ENCODE assay signal across 15 cellular contexts in the genomic region with DNA sequence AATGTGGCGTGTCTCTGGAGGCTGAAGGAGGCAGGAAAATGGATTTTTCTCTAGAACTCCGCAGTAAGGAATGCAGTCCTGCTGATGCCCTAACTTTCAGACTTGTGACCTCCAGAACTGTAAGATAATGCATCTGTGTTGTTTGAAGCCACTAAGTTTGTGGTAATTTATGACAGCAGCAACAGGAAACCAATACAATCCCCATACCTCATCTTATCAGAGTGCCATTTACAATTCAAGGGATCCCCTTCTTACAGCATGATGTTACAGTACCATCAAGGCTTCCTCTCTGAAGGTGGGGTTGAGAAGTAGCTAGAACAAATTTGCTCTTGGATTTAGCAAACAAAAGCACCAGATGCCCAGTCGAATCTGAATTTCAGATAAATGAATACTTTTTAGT. TPM values are rescaled to one million over a fixed set of nuclear protein-coding genes. Genes with fewer than 3 reads are reported as not detected.
DNase-seq lines count a peak whose midpoint lies in the region; ATAC-seq and TF ChIP-seq lines count a peak whose summit lies in the region.
"Had no signal": no experiment of that assay in that cellular context is flagged by ENCODE, and none has a peak within 500 bp of the region (broad histone marks: within the 10 kb centered on the region; RNA-seq: fewer than 3 reads in every experiment).

No MANE protein-coding gene starts in this region.

- peaks cover 20% of the 10 kb centered on the region for H3K27me3 ChIP-seq in BLaER1
- H3K27me3 ChIP-seq in DND-41 (ENCODE audit: insufficient read depth, low read length, poor library complexity): no peaks in the 10 kb centered on the region
- no peaks in the 10 kb centered on the region for H3K27me3 ChIP-seq in parathyroid adenoma (ENCODE audit: control insufficient read depth, insufficient read depth, low read length)

- peak; percentile 72 for ATAC-seq in DND-41 (ENCODE audit: insufficient read depth, low read depth)
- no peak for ATAC-seq in HG02798 (IDR thresholded peaks at IDR 0.05; ENCODE audit: poor library complexity, unreplicated experiment)
- ATAC-seq: HCT116, HepG2 had no signal

- H3K4me2 ChIP-seq in BLaER1 (peak overlapping the region; percentile 51), DND-41 (ENCODE audit: insufficient read depth, low read length) (no peak overlapping the region), parathyroid adenoma (ENCODE audit: low read length) (no peak overlapping the region)

- H3K9me3 ChIP-seq in BLaER1: no peaks in the 10 kb centered on the region
- H3K9me3 ChIP-seq in DND-41 (ENCODE audit: insufficient read depth, low read length, severe bottlenecking): no peaks in the 10 kb centered on the region
- no peaks in the 10 kb centered on the region for H3K9me3 ChIP-seq in parathyroid adenoma (ENCODE audit: control insufficient read depth, low read length)

- peaks cover 73% of the 10 kb centered on the region for H3K4me1 ChIP-seq in BLaER1
- peaks cover 11% of the 10 kb centered on the region for H3K4me1 ChIP-seq in DND-41 (ENCODE audit: insufficient read depth, low read length)
- H3K4me1 ChIP-seq in parathyroid adenoma: peaks cover 62% of the 10 kb centered on the region

- DNase-seq in DND-41 (no peak), H4 (ENCODE audit: low spot score) (no peak), NCI-H446 (lab: John Stamatoyannopoulos, UW) (no peak), NCI-H345 (lab: John Stamatoyannopoulos, UW) (no peak)
- DNase-seq: 8988T; C1 segment of cervical spinal cord; Calu3; CD4-positive, alpha-beta T cell; GF-D8 had no signal

- no peak overlapping the region for H3K4me3 ChIP-seq in BLaER1
- H3K4me3 ChIP-seq in DND-41 (ENCODE audit: low read depth in 1 of 2, low read length in 2 of 2): no peak overlapping the region
- no peak overlapping the region for H3K4me3 ChIP-seq in parathyroid adenoma (ENCODE audit: low read depth, low read length)

- H3K27ac ChIP-seq in BLaER1 (no peak overlapping the region), DND-41 (ENCODE audit: low read length) (no peak overlapping the region), VCaP (peak overlapping the region; percentile 79; the same call in 1 of the 2 replicates), parathyroid adenoma (peak overlapping the region; percentile 99)

- H2AFZ ChIP-seq in DND-41 (ENCODE audit: low read depth, low read length) (no peak overlapping the region), parathyroid adenoma (peak overlapping the region; percentile 20)

- no peak for TF ChIP-seq CTCF in DND-41 (IDR thresholded peaks at IDR 0.05; ENCODE audit: borderline replicate concordance, extremely low read depth, low read length, poor library complexity, severe bottlenecking)
- no peak for TF ChIP-seq CTCF in VCaP (conservative IDR thresholded peaks at IDR 0.05)
- TF ChIP-seq CTCF in parathyroid adenoma (IDR thresholded peaks at IDR 0.05): no peak

- H4K20me1 ChIP-seq in BLaER1 (no peaks in the 10 kb centered on the region), DND-41 (ENCODE audit: insufficient read depth, low read length) (no peaks in the 10 kb centered on the region)

- H3K36me3 ChIP-seq in BLaER1 (no peaks in the 10 kb centered on the region), DND-41 (ENCODE audit: insufficient read depth, low read length) (no peaks in the 10 kb centered on the region), parathyroid adenoma (ENCODE audit: control insufficient read depth, insufficient read depth, low read length) (no peaks in the 10 kb centered on the region)

- H3K9ac ChIP-seq in BLaER1: no peak overlapping the region
- H3K9ac ChIP-seq in DND-41 (ENCODE audit: low read depth, low read length): no peak overlapping the region
- no peak overlapping the region for H3K9ac ChIP-seq in parathyroid adenoma

- H3K79me2 ChIP-seq in DND-41 (ENCODE audit: insufficient read depth, low read length) (no peaks in the 10 kb centered on the region), parathyroid adenoma (no peaks in the 10 kb centered on the region)

RNA-seq across cellular contexts. Expression of gene ABCA4, which starts 21.6 kb away (rescaled TPM):
- total RNA-seq in H4 (2014; rRNA removed; shearing (Covaris generic)): 1.0 and 1.1 TPM in 2 replicates
- total RNA-seq: CD4-positive, alpha-beta T cell had no signal

Comparison
In these comparisons a context has a peak if more than half of its experiments do, and no peak if none do; other contexts are left out.
1. H3K27ac ChIP-seq: peak in VCaP (single experiment) and parathyroid adenoma (single experiment); none in BLaER1 (single experiment) and DND-41 (single experiment).